ENCODE assay signal across 21 cellular contexts in the genomic region with DNA sequence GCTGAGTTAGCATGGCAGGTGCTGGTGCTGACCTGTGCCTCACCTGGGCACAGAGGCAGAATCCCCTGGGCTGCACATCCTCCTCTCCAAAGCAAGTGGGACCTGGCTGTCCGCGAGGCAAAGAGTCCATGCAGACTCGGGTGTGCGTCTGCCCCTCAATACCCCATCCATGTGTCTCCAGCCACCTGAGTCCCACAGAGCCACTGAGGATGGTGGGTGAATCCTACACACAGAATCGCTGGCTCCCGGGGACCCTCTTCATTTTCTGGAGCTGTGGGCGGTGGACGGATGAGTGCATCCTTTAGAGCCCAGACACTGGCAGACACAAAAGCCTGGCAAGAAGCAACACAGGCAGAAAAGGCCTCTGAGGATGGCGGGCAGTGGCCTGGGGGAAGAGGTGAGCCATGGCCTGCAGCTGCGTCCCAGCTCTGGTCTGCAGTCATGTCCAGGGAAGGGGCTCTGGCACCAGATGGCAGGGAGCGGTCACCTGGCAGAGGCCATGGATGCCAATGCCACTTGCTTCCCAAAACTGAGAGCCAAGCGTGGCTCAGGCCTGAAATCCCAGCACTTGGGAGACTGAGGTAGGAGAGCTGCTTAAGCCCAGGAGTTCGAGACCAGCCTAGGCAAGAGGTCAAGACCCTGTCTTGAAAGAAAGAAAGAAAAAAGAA. TPM values are rescaled to one million over a fixed set of nuclear protein-coding genes. Genes with fewer than 3 reads are reported as not detected.
"Had no signal": no experiment of that assay in that cellular context is flagged by ENCODE, and none has a peak within 500 bp of the region (broad histone marks: within the 10 kb centered on the region; RNA-seq: fewer than 3 reads in every experiment).

No MANE protein-coding gene starts in this region.

- ATAC-seq: activated CD8-positive, alpha-beta T cell treated with anti-CD3 and anti-CD28 coated beads for 36 hours; activated naive CD4-positive, alpha-beta T cell treated with anti-CD3 and anti-CD28 coated beads, Interleukin-2, amount 50 U/mL, for 72 hours; activated T-cell treated with anti-CD3 and anti-CD28 coated beads, Interleukin-2, amount 50 U/mL, for 4 hours; gastrocnemius medialis; heart right ventricle; left colon; sciatic nerve; stimulated activated naive CD8-positive, alpha-beta T cell treated with anti-CD3 and anti-CD28 coated beads, Interleukin-15, Interleukin-2, amounts not matched to agents 100 U/mL and 50 U/mL, for 24 hours had no signal

- H3K27me3 Mint-ChIP-seq: activated CD8-positive, alpha-beta T cell treated with anti-CD3 and anti-CD28 coated beads for 36 hours had no signal

- H3K27ac Mint-ChIP-seq: activated CD8-positive, alpha-beta T cell treated with anti-CD3 and anti-CD28 coated beads for 36 hours had no signal

- H3K27ac ChIP-seq: gastrocnemius medialis, heart right ventricle, ovary, suprapubic skin, WERI-Rb-1 had no signal

- H3K9me3 Mint-ChIP-seq: activated CD8-positive, alpha-beta T cell treated with anti-CD3 and anti-CD28 coated beads for 36 hours; activated naive CD4-positive, alpha-beta T cell treated with anti-CD3 and anti-CD28 coated beads, Interleukin-2, amount 50 U/mL, for 72 hours; activated T-cell treated with anti-CD3 and anti-CD28 coated beads, Interleukin-2, amount 50 U/mL, for 4 hours; nephron had no signal

- H3K36me3 ChIP-seq: ovary had no signal

- DNase-seq: activated CD4-positive, alpha-beta T cell treated with anti-CD3 and anti-CD28 coated beads for 48 hours; activated CD8-positive, alpha-beta T cell treated with anti-CD3 and anti-CD28 coated beads for 36 hours; activated gamma-delta T cell; activated T-cell treated with anti-CD3 and anti-CD28 coated beads, Interleukin-2, amount 50 U/mL, for 4 hours; central memory CD4-positive, alpha-beta T cell; cortex of kidney; gastrocnemius medialis; heart right ventricle; left colon; ovary; stimulated activated naive CD8-positive, alpha-beta T cell treated with anti-CD3 and anti-CD28 coated beads, Interleukin-15, Interleukin-2, amounts not matched to agents 100 U/mL and 50 U/mL, for 24 hours; T-helper 1 cell; trophoblast cell; WERI-Rb-1 had no signal

- H3K27me3 ChIP-seq: gastrocnemius medialis, heart right ventricle, ovary, suprapubic skin had no signal

- FAIRE-seq: islet of Langerhans had no signal

- H3K9me3 ChIP-seq: gastrocnemius medialis, heart right ventricle, ovary, suprapubic skin had no signal

- H3K36me3 Mint-ChIP-seq: activated naive CD4-positive, alpha-beta T cell treated with anti-CD3 and anti-CD28 coated beads, Interleukin-2, amount 50 U/mL, for 72 hours had no signal

- H3K4me3 ChIP-seq: gastrocnemius medialis, heart right ventricle, lung, ovary, suprapubic skin had no signal

- H3K4me3 Mint-ChIP-seq: activated CD8-positive, alpha-beta T cell treated with anti-CD3 and anti-CD28 coated beads for 36 hours; activated T-cell treated with anti-CD3 and anti-CD28 coated beads, Interleukin-2, amount 50 U/mL, for 4 hours; nephron had no signal

RNA-seq across cellular contexts. Expression of a gene that starts 39.6 kb away (rescaled TPM):
- total RNA-seq: activated CD8-positive, alpha-beta T cell treated with anti-CD3 and anti-CD28 coated beads for 36 hours; activated naive CD4-positive, alpha-beta T cell treated with anti-CD3 and anti-CD28 coated beads, Interleukin-2, amount 50 U/mL, for 72 hours; activated T-cell treated with anti-CD3 and anti-CD28 coated beads, Interleukin-2, amount 50 U/mL, for 4 hours; epithelial cell of proximal tubule; suprapubic skin had no signal

RNA-seq across cellular contexts. Expression of a gene that starts 42.2 kb away (rescaled TPM):
- total RNA-seq: activated CD8-positive, alpha-beta T cell treated with anti-CD3 and anti-CD28 coated beads for 36 hours; activated naive CD4-positive, alpha-beta T cell treated with anti-CD3 and anti-CD28 coated beads, Interleukin-2, amount 50 U/mL, for 72 hours; activated T-cell treated with anti-CD3 and anti-CD28 coated beads, Interleukin-2, amount 50 U/mL, for 4 hours; suprapubic skin had no signal

RNA-seq across cellular contexts. Expression of a gene that starts 46.9 kb away (rescaled TPM):
- total RNA-seq: activated CD8-positive, alpha-beta T cell treated with anti-CD3 and anti-CD28 coated beads for 36 hours had no signal
